In genomic region chr2:134765987-134766386, GRCh38 we compare ENCODE assay signal across 23 cellular contexts. TPM values are rescaled to one million over a fixed set of nuclear protein-coding genes. Genes with fewer than 3 reads are reported as not detected.
DNase-seq lines count a peak whose midpoint lies in the region; ATAC-seq, FAIRE-seq and TF ChIP-seq lines count a peak whose summit lies in the region.
"Had no signal": no experiment of that assay in that cellular context is flagged by ENCODE, and none has a peak within 500 bp of the region (broad histone marks: within the 10 kb centered on the region; RNA-seq: fewer than 3 reads in every experiment).

No MANE protein-coding gene starts in this region.

- no peak overlapping the region for H3K27ac Mint-ChIP-seq in mesothelial cell of epicardium
- H3K27ac Mint-ChIP-seq: CD4-positive, alpha-beta T cell; H9 had no signal

- H3K9me2 ChIP-seq in Karpas-422 (replicated peaks; ENCODE audit: insufficient read depth, low read length) (no peaks in the 10 kb centered on the region), OCI-LY7 (ENCODE audit: insufficient read depth, low read length) (no peaks in the 10 kb centered on the region)

- H3K4me1 Mint-ChIP-seq in mesothelial cell of epicardium: no peaks in the 10 kb centered on the region
- H3K4me1 Mint-ChIP-seq: H9 had no signal

- BruUV-seq in HepG2 (replicated peaks; lab: Mats Ljungman, UMichigan): no TSS peak
- no TSS peak for BruUV-seq in OCI-LY7 (replicated peaks; lab: Mats Ljungman, UMichigan)

- H3K27me3 ChIP-seq in HepG2 (ENCODE audit: control insufficient read depth in 1 of 2, insufficient read depth in 2 of 2, low read length in 2 of 2) (peaks cover 0 to 5% of the 10 kb centered on the region in 2 experiments; a peak in 1 of 5 replicates), right lobe of liver (no peaks in the 10 kb centered on the region), Karpas-422 (ENCODE audit: low read length) (no peaks in the 10 kb centered on the region), foreskin keratinocyte (peaks cover 2% of the 10 kb centered on the region)

- H3K9me3 ChIP-seq in HepG2 (ENCODE audit: low read length) (no peaks in the 10 kb centered on the region), right lobe of liver (no peaks in the 10 kb centered on the region), Karpas-422 (ENCODE audit: low read length) (no peaks in the 10 kb centered on the region), OCI-LY7 (ENCODE audit: low read length) (no peaks in the 10 kb centered on the region)
- H3K9me3 ChIP-seq: A549, Caco-2 had no signal

- H4K20me1 ChIP-seq in HepG2 (ENCODE audit: insufficient read depth, low read length) (no peaks in the 10 kb centered on the region), Karpas-422 (ENCODE audit: insufficient read depth, low read depth, low read length) (no peaks in the 10 kb centered on the region), OCI-LY7 (ENCODE audit: insufficient read depth, low read length) (no peaks in the 10 kb centered on the region)

- DNase-seq in HepG2 (ENCODE audit: low spot score) (no peak), right lobe of liver (no peak), Karpas-422 (peak; percentile 54), OCI-LY7 (ENCODE audit: low spot score) (no peak), foreskin keratinocyte (no peak), iPS-NIHi11 (ENCODE audit: low spot score) (no peak), mesothelial cell of epicardium (ENCODE audit: low spot score in 2 of 2, unreplicated experiment in 2 of 2) (no peak), pons (ENCODE audit: low spot score) (no peak)
- DNase-seq: AML-193; Caco-2; CD4-positive, alpha-beta T cell; DMS79 treated with DMSO at 0.1 percent for 48 hours; H9; IMR-90 had no signal

- no peak overlapping the region for H3K4me3 ChIP-seq in HepG2 (replicated peaks in 1 of 3; ENCODE audit: insufficient read depth in 1 of 3, low read depth in 2 of 3, low read length in 3 of 3)
- H3K4me3 ChIP-seq in right lobe of liver: no peak overlapping the region
- no peak overlapping the region for H3K4me3 ChIP-seq in Karpas-422 (ENCODE audit: low read length)
- H3K4me3 ChIP-seq in OCI-LY7 (ENCODE audit: low read depth, low read length, poor library complexity, severe bottlenecking): no peak overlapping the region
- H3K4me3 ChIP-seq: A549, K562 had no signal

- intact Hi-C loops in HepG2 (cut with micrococcal nuclease; ENCODE audit: unreplicated experiment): no loop called here
- intact Hi-C loops in right lobe of liver (cut with DNase I): no loop called here
- intact Hi-C loops in OCI-LY7 (cut with micrococcal nuclease; ENCODE audit: unreplicated experiment): no loop called here

- H3K4me3 Mint-ChIP-seq in mesothelial cell of epicardium: no peak overlapping the region
- H3K4me3 Mint-ChIP-seq: CD4-positive, alpha-beta T cell; H9 had no signal

- TF ChIP-seq RAD21 in HepG2 (CRISPR knock-in tag; IDR thresholded peaks at IDR 0.05): no peak

- peaks cover 3% of the 10 kb centered on the region for H3K9me3 Mint-ChIP-seq in mesothelial cell of epicardium
- H3K9me3 Mint-ChIP-seq: CD4-positive, alpha-beta T cell had no signal

- no peaks in the 10 kb centered on the region for H3K79me2 ChIP-seq in HepG2 (ENCODE audit: insufficient read depth, low read length)
- H3K79me2 ChIP-seq in Karpas-422 (ENCODE audit: low read length): no peaks in the 10 kb centered on the region
- H3K79me2 ChIP-seq in OCI-LY7 (ENCODE audit: insufficient read depth, low read depth, low read length): no peaks in the 10 kb centered on the region

- FAIRE-seq in HepG2 (lab: Jason Lieb, UNC): no peak
- FAIRE-seq: A549, G401.6, GM19239, H1, K562 had no signal

- H3K9ac ChIP-seq in HepG2 (ENCODE audit: insufficient read depth, low read depth, low read length) (no peak overlapping the region), Karpas-422 (ENCODE audit: low read length) (no peak overlapping the region)

- CTCF ChIA-PET in HepG2 (lab: Yijun Ruan, JAX; ENCODE audit: low intra/inter-chr PET ratio, low total read pairs): no interaction called here
- CTCF ChIA-PET in OCI-LY7 (lab: Charles Lee; ENCODE audit: unreplicated experiment): no interaction called here

- TF ChIP-seq CTCF in HepG2 (CRISPR knock-in tag; IDR thresholded peaks at IDR 0.05): no peak
- TF ChIP-seq CTCF in right lobe of liver (IDR thresholded peaks at IDR 0.05): no peak
- TF ChIP-seq CTCF in OCI-LY7 (conservative IDR thresholded peaks at IDR 0.05; ENCODE audit: low read length): 0 out of 2 replicates have a peak, but pooled peaks have one; percentile 18
- TF ChIP-seq CTCF in foreskin keratinocyte (conservative IDR thresholded peaks at IDR 0.05): peak; percentile 9
- no peak for TF ChIP-seq CTCF in mesothelial cell of epicardium (IDR thresholded peaks at IDR 0.05; ENCODE audit: unreplicated experiment)

- in situ Hi-C loops in HepG2 (cut with HindIII; ENCODE audit: extremely low pct_ligation_motif_present, low pct_unique_long_range_greater_than_20kb): no loop called here

- H3K4me1 ChIP-seq in HepG2 (ENCODE audit: insufficient read depth, low read length): no peaks in the 10 kb centered on the region
- no peaks in the 10 kb centered on the region for H3K4me1 ChIP-seq in right lobe of liver
- H3K4me1 ChIP-seq in Karpas-422 (ENCODE audit: low read length): peaks cover 17% of the 10 kb centered on the region
- no peaks in the 10 kb centered on the region for H3K4me1 ChIP-seq in OCI-LY7 (ENCODE audit: insufficient read depth, low read length, poor library complexity, severe bottlenecking)
- H3K4me1 ChIP-seq in foreskin keratinocyte: no peaks in the 10 kb centered on the region
- H3K4me1 ChIP-seq: A549, Caco-2 had no signal

- H3K36me3 ChIP-seq in HepG2 (replicated peaks in 1 of 2; ENCODE audit: control insufficient read depth in 1 of 2, insufficient read depth in 2 of 2, low read length in 2 of 2) (no peaks in the 10 kb centered on the region), right lobe of liver (no peaks in the 10 kb centered on the region), Karpas-422 (ENCODE audit: insufficient read depth, low read length) (no peaks in the 10 kb centered on the region), OCI-LY7 (ENCODE audit: insufficient read depth, low read length) (no peaks in the 10 kb centered on the region)

- peaks cover 23% of the 10 kb centered on the region for H3K27me3 Mint-ChIP-seq in mesothelial cell of epicardium (ENCODE audit: low read depth)

- no peak overlapping the region for H2AFZ ChIP-seq in HepG2 (ENCODE audit: low read length)
- no peak overlapping the region for H2AFZ ChIP-seq in Karpas-422 (ENCODE audit: low read length)
- H2AFZ ChIP-seq in OCI-LY7 (ENCODE audit: low read length): no peak overlapping the region

- no peak overlapping the region for H3K4me2 ChIP-seq in HepG2 (ENCODE audit: low read depth, low read length)
- no peak overlapping the region for H3K4me2 ChIP-seq in Karpas-422 (ENCODE audit: low read depth, low read length, poor library complexity, severe bottlenecking)
- no peak overlapping the region for H3K4me2 ChIP-seq in OCI-LY7 (ENCODE audit: low read length)
- H3K4me2 ChIP-seq: A549 had no signal

- ATAC-seq in HepG2 (no peak), right lobe of liver (no peak), foreskin keratinocyte (no peak)
- ATAC-seq: A549, K562 had no signal

- TF ChIP-seq EP300 in HepG2 (IDR thresholded peaks at IDR 0.05; ENCODE audit: low read depth in 2 of 2, low read length in 2 of 2) (no peak), HepG2 (CRISPR knock-in tag; IDR thresholded peaks at IDR 0.05; ENCODE audit: borderline replicate concordance) (no peak)

- TF ChIP-seq POLR2A in HepG2 (IDR thresholded peaks at IDR 0.05; ENCODE audit: insufficient read depth in 1 of 2, low read depth in 2 of 2, low read length in 2 of 2) (no peak), right lobe of liver (IDR thresholded peaks at IDR 0.05) (no peak)

- POLR2A ChIA-PET in HepG2 (lab: Yijun Ruan, JAX): no interaction called here
- POLR2A ChIA-PET in OCI-LY7 (lab: Charles Lee): interaction anchor here (0.6 to 1.0 kb wide), 3 partner anchors 14 to 845 kb away, joined by 3 to 4 read pairs (median 3); no protein-coding TSS in a partner anchor

- H3K27ac ChIP-seq in HepG2 (ENCODE audit: extremely low read length, insufficient read depth, low read length): no peak overlapping the region
- H3K27ac ChIP-seq in right lobe of liver: no peak overlapping the region
- H3K27ac ChIP-seq in Karpas-422 (ENCODE audit: low read length): no peak overlapping the region
- H3K27ac ChIP-seq in OCI-LY7 (ENCODE audit: low read depth, low read length, poor library complexity, severe bottlenecking): no peak overlapping the region
- no peak overlapping the region for H3K27ac ChIP-seq in foreskin keratinocyte
- H3K27ac ChIP-seq: 22Rv1, A549, C4-2B, HL-60 had no signal

- H3K36me3 Mint-ChIP-seq in mesothelial cell of epicardium: no peaks in the 10 kb centered on the region

RNA-seq across cellular contexts. Expression of gene TMEM163, which starts 47.2 kb away (rescaled TPM):
- total RNA-seq in HepG2 (2016; rRNA removed; fragmentation: Illumina TruSeq; extraction: Trizol) (not detected in 2 replicates), right lobe of liver (under 1 TPM in 3 of 6 experiments, not detected in 3; 0.06 to 0.20 (median 0.07) TPM), OCI-LY7 (2022) (0.31 and 0.51 TPM in 2 replicates), foreskin keratinocyte (not detected in 2 replicates), mesothelial cell of epicardium (0.29 to 0.47 TPM in 2 of 3 replicates, not detected in the other)
- total RNA-seq in HepG2 (2016; cell fraction: cytosol; rRNA removed; fragmentation: Illumina TruSeq; extraction: Trizol; ENCODE audit: low read depth): not detected in 2 replicates
- not detected in 2 replicates for total RNA-seq in HepG2 (2016; cell fraction: insoluble cytoplasmic fraction; rRNA removed; fragmentation: Illumina TruSeq; extraction: Trizol)
- not detected in 2 replicates for total RNA-seq in HepG2 (2016; cell fraction: membrane; rRNA removed; fragmentation: Illumina TruSeq; extraction: Trizol)
- total RNA-seq in HepG2 (2016; cell fraction: nucleus; rRNA removed; fragmentation: Illumina TruSeq; extraction: Trizol): not detected in 2 replicates
- polyA plus RNA-seq in HepG2 (2011; rRNA removed) (0.05 TPM in 1 of 2 replicates, not detected in the other), foreskin keratinocyte (not detected in 2 replicates)
- not detected in 2 replicates for polyA plus RNA-seq in HepG2 (2011; cell fraction: cytosol; rRNA removed)
- polyA plus RNA-seq in HepG2 (2011; cell fraction: nucleus; rRNA removed): not detected in 2 replicates
- polyA plus RNA-seq in HepG2 (2012): 0.09 TPM in 1 of 2 replicates, not detected in the other
- not detected in 2 replicates for polyA plus RNA-seq in HepG2 (2016; cell fraction: cytosol; fragmentation: Illumina TruSeq; extraction: Trizol; ENCODE audit: low read depth)
- polyA plus RNA-seq in HepG2 (2016; cell fraction: insoluble cytoplasmic fraction; fragmentation: Illumina TruSeq; extraction: Trizol; ENCODE audit: low read depth): not detected in 2 replicates
- polyA plus RNA-seq in HepG2 (2016; cell fraction: membrane; fragmentation: Illumina TruSeq; extraction: Trizol; ENCODE audit: low read depth): not detected in 2 replicates
- polyA plus RNA-seq in HepG2 (2016; cell fraction: nucleus; fragmentation: Illumina TruSeq; extraction: Trizol; ENCODE audit: insufficient read depth, low read depth): not detected in 2 replicates
- not detected in 2 replicates for polyA minus RNA-seq in HepG2 (2011; rRNA and poly(A)+ RNA removed; ENCODE audit: low replicate concordance)
- polyA minus RNA-seq in HepG2 (2011; cell fraction: cytosol; rRNA and poly(A)+ RNA removed): not detected in 2 replicates
- polyA minus RNA-seq in HepG2 (2011; cell fraction: nucleus; rRNA and poly(A)+ RNA removed): not detected in 2 replicates
- 4.7 and 7.3 TPM in 2 replicates for total RNA-seq in Karpas-422 (2014; rRNA removed; shearing (Covaris generic); ENCODE audit: low replicate concordance)
- total RNA-seq in OCI-LY7 (2014; rRNA removed; shearing (Covaris generic)): not detected in 2 replicates
- total RNA-seq: IMR-90 had no signal
- polyA plus RNA-seq: A549, BJ, IMR-90 had no signal

Comparison
In these comparisons a context has a peak if more than half of its experiments do, and no peak if none do; other contexts are left out.
1. CTCF ChIP-seq: peak in OCI-LY7 (single experiment) and foreskin keratinocyte (single experiment); none in HepG2 (single experiment), right lobe of liver (0 of 4) and mesothelial cell of epicardium (single experiment).